9 cellular contexts compared by ENCODE assay signal in the genomic region with DNA sequence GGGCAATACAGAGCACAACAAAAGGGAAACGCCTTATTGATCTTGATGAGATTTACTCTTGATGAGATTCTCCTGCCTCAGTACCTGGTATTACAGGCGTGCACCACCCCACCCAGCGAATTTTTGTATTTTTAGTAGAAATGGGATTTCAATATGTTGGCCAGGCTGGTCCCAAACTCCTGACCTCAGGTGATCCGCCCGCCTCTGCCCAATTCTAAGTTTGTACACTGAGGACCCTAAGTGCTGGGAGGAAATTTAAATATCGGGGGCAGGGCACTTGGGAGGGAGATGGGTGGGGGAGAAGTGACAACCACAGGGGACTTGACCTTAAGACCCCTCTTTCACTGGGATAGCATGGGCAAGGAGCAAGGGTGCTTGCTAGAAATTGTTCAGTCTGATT. TPM values are rescaled to one million over a fixed set of nuclear protein-coding genes. Genes with fewer than 3 reads are reported as not detected.
DNase-seq lines count a peak whose midpoint lies in the region; ATAC-seq and TF ChIP-seq lines count a peak whose summit lies in the region.
"Had no signal": no experiment of that assay in that cellular context is flagged by ENCODE, and none has a peak within 500 bp of the region (broad histone marks: within the 10 kb centered on the region; RNA-seq: fewer than 3 reads in every experiment).

No MANE protein-coding gene starts in this region.

- H3K79me2 ChIP-seq in hepatocyte, result peaks cover 90% of the 10 kb centered on the region

- POLR2A ChIA-PET in activated CD4-positive, alpha-beta T cell treated with anti-CD3 and anti-CD28 coated beads, Interleukin-2, amount 10 ng/mL, durations not matched to agents 7 days and 5 days (lab: Charles Lee), result no interaction called here

- no peaks in the 10 kb centered on the region for H3K36me3 ChIP-seq in hepatocyte (replicated peaks; ENCODE audit: insufficient read depth, low read depth)

- peaks cover 73% of the 10 kb centered on the region for H3K4me1 Mint-ChIP-seq in activated CD4-positive, alpha-beta T cell treated with anti-CD3 and anti-CD28 coated beads, Interleukin-2, amount 10 ng/mL, durations not matched to agents 7 days and 5 days
- H3K4me1 Mint-ChIP-seq in stimulated activated effector memory CD8-positive, alpha-beta T cell treated with anti-CD3 and anti-CD28 coated beads, Interleukin-12 subunit alpha, Interleukin-12 subunit beta, amount 100 ng/mL, for 72 hours, result peaks cover 71% of the 10 kb centered on the region

- TF ChIP-seq CTCF in WI38 (IDR thresholded peaks at IDR 0.05; ENCODE audit: low read depth, low read length), result no peak
- no peak for TF ChIP-seq CTCF in hepatocyte (IDR thresholded peaks at IDR 0.05; ENCODE audit: poor library complexity)

- peaks cover 47% of the 10 kb centered on the region for H3K4me1 ChIP-seq in hepatocyte (ENCODE audit: insufficient read depth)

- ATAC-seq in stimulated activated effector memory CD8-positive, alpha-beta T cell treated with anti-CD3 and anti-CD28 coated beads, Interleukin-12 subunit alpha, Interleukin-12 subunit beta, amount 100 ng/mL, for 72 hours, result no peak
- no peak for ATAC-seq in HG02884 (IDR thresholded peaks at IDR 0.05; ENCODE audit: unreplicated experiment)
- ATAC-seq in HG02938 (IDR thresholded peaks at IDR 0.05; ENCODE audit: unreplicated experiment), result no peak
- ATAC-seq in GM21381 (IDR thresholded peaks at IDR 0.05; ENCODE audit: unreplicated experiment), result no peak

- H3K36me3 Mint-ChIP-seq in activated CD4-positive, alpha-beta T cell treated with anti-CD3 and anti-CD28 coated beads, Interleukin-2, amount 10 ng/mL, durations not matched to agents 7 days and 5 days (ENCODE audit: low read depth), result peaks cover 84% of the 10 kb centered on the region
- H3K36me3 Mint-ChIP-seq in stimulated activated effector memory CD8-positive, alpha-beta T cell treated with anti-CD3 and anti-CD28 coated beads, Interleukin-12 subunit alpha, Interleukin-12 subunit beta, amount 100 ng/mL, for 72 hours, result peaks cover 100% of the 10 kb centered on the region

- H3K4me3 Mint-ChIP-seq in activated CD4-positive, alpha-beta T cell treated with anti-CD3 and anti-CD28 coated beads, Interleukin-2, amount 10 ng/mL, durations not matched to agents 7 days and 5 days, result peak overlapping the region; percentile 92
- H3K4me3 Mint-ChIP-seq in stimulated activated effector memory CD8-positive, alpha-beta T cell treated with anti-CD3 and anti-CD28 coated beads, Interleukin-12 subunit alpha, Interleukin-12 subunit beta, amount 100 ng/mL, for 72 hours, result peak overlapping the region; percentile 96

- H2AFZ ChIP-seq in hepatocyte, result no peak overlapping the region

- peak overlapping the region; percentile 92 for H3K27ac Mint-ChIP-seq in activated CD4-positive, alpha-beta T cell treated with anti-CD3 and anti-CD28 coated beads, Interleukin-2, amount 10 ng/mL, durations not matched to agents 7 days and 5 days
- peak overlapping the region; percentile 99 for H3K27ac Mint-ChIP-seq in stimulated activated effector memory CD8-positive, alpha-beta T cell treated with anti-CD3 and anti-CD28 coated beads, Interleukin-12 subunit alpha, Interleukin-12 subunit beta, amount 100 ng/mL, for 72 hours

- DNase-seq in activated CD4-positive, alpha-beta T cell treated with anti-CD3 and anti-CD28 coated beads, Interleukin-2, amount 10 ng/mL, durations not matched to agents 7 days and 5 days, result no peak
- DNase-seq in activated CD4-positive, alpha-beta T cell treated with anti-CD3 and anti-CD28 coated beads for 48 hours, result no peak
- DNase-seq in hepatocyte (ENCODE audit: low spot score), result no peak
- DNase-seq in stimulated activated effector memory CD8-positive, alpha-beta T cell treated with anti-CD3 and anti-CD28 coated beads, Interleukin-12 subunit alpha, Interleukin-12 subunit beta, amount 100 ng/mL, for 72 hours (ENCODE audit: low spot score in 2 of 2), result no peak
- DNase-seq: stimulated activated CD4-positive, alpha-beta T cell treated with anti-CD3 and anti-CD28 coated beads, Interleukin-4, amount 100 ng/mL, for 4 hours had no signal

- no peaks in the 10 kb centered on the region for H3K27me3 Mint-ChIP-seq in activated CD4-positive, alpha-beta T cell treated with anti-CD3 and anti-CD28 coated beads, Interleukin-2, amount 10 ng/mL, durations not matched to agents 7 days and 5 days

- CTCF ChIA-PET in activated CD4-positive, alpha-beta T cell treated with anti-CD3 and anti-CD28 coated beads, Interleukin-2, amount 10 ng/mL, durations not matched to agents 7 days and 5 days (lab: Charles Lee), result interaction anchor here (1.1 kb wide), 1 partner anchor 22 kb away, joined by 3 read pairs; no protein-coding TSS in a partner anchor

- no peaks in the 10 kb centered on the region for H3K9me3 Mint-ChIP-seq in activated CD4-positive, alpha-beta T cell treated with anti-CD3 and anti-CD28 coated beads, Interleukin-2, amount 10 ng/mL, durations not matched to agents 7 days and 5 days
- H3K9me3 Mint-ChIP-seq in stimulated activated effector memory CD8-positive, alpha-beta T cell treated with anti-CD3 and anti-CD28 coated beads, Interleukin-12 subunit alpha, Interleukin-12 subunit beta, amount 100 ng/mL, for 72 hours, result no peaks in the 10 kb centered on the region

- peak overlapping the region; percentile 93 for H3K4me2 ChIP-seq in hepatocyte

- H3K27ac ChIP-seq in hepatocyte, result peak overlapping the region; percentile 100

- H3K4me3 ChIP-seq in WI38 (ENCODE audit: low read depth, low read length) (peak overlapping the region; percentile 59), hepatocyte (peak overlapping the region; percentile 86)

- H3K27me3 ChIP-seq in hepatocyte, result no peaks in the 10 kb centered on the region

- WGBS in hepatocyte (ENCODE audit: low lambda C conversion rate, missing lambda C conversion rate), result 72% methylated on average over 6 of the region's 6 CpGs

- H3K9me3 ChIP-seq in hepatocyte (ENCODE audit: low read depth), result no peaks in the 10 kb centered on the region

- no peaks in the 10 kb centered on the region for H3K9me2 ChIP-seq in hepatocyte (replicated peaks; ENCODE audit: insufficient read depth)

- peaks cover 80% of the 10 kb centered on the region for H4K20me1 ChIP-seq in hepatocyte (ENCODE audit: insufficient read depth, poor library complexity, severe bottlenecking)

RNA-seq across cellular contexts. Expression of a gene that starts 14.1 kb away (rescaled TPM):
- total RNA-seq in activated CD4-positive, alpha-beta T cell treated with anti-CD3 and anti-CD28 coated beads, Interleukin-2, amount 10 ng/mL, durations not matched to agents 7 days and 5 days, result 100 to 1,000 TPM; 464 to 481 TPM
- total RNA-seq in hepatocyte, result 186 and 217 TPM in 2 replicates
- polyA plus RNA-seq in hepatocyte, result 117 and 134 TPM in 2 replicates

RNA-seq across cellular contexts. Expression of a gene that starts 23.4 kb away (rescaled TPM):
- not detected for total RNA-seq in activated CD4-positive, alpha-beta T cell treated with anti-CD3 and anti-CD28 coated beads, Interleukin-2, amount 10 ng/mL, durations not matched to agents 7 days and 5 days
- total RNA-seq in hepatocyte, result 0.80 TPM in 1 of 2 replicates, not detected in the other
- 0.19 and 4.8 TPM in 2 replicates for polyA plus RNA-seq in hepatocyte

RNA-seq across cellular contexts. Expression of a gene that starts 42.0 kb away (rescaled TPM):
- total RNA-seq in activated CD4-positive, alpha-beta T cell treated with anti-CD3 and anti-CD28 coated beads, Interleukin-2, amount 10 ng/mL, durations not matched to agents 7 days and 5 days, result 1 to 10 TPM; 3.8 to 5.6 TPM
- total RNA-seq in hepatocyte, result 8.1 and 9.3 TPM in 2 replicates
- polyA plus RNA-seq in hepatocyte, result 5.6 and 8.9 TPM in 2 replicates
